ENCODE assay signal across 8 cellular contexts in genomic region chr12:47802312-47802711, GRCh38. TPM values are rescaled to one million over a fixed set of nuclear protein-coding genes. Genes with fewer than 3 reads are reported as not detected.
A peak's percentile ranks its signal among the peaks of the same experiment; 100 is the strongest.
DNase-seq lines count a peak whose midpoint lies in the region; ATAC-seq, FAIRE-seq and TF ChIP-seq lines count a peak whose summit lies in the region.

No MANE protein-coding gene starts in this region.

- peak overlapping the region; percentile 45 to 59 for H3K27ac ChIP-seq in kidney (ENCODE audit: low read depth in 2 of 2, low read length in 2 of 2)
- H3K27ac ChIP-seq in tibial artery, result peak overlapping the region; percentile 66 to 99

- ATAC-seq in activated T-cell treated with anti-CD3 and anti-CD28 coated beads, Interleukin-2, amount 50 U/mL, for 72 hours (replicated peaks in 1 of 2), result peak; percentile 25 to 27
- peak in 1 of 2 donors; percentile 16 for ATAC-seq in activated naive CD4-positive, alpha-beta T cell treated with anti-CD3 and anti-CD28 coated beads, Interleukin-2, amount 50 U/mL, for 72 hours

- FAIRE-seq in kidney (lab: Jason Lieb, UNC), result no peak

- H3K36me3 ChIP-seq in kidney (ENCODE audit: control insufficient read depth in 1 of 2, insufficient read depth in 2 of 2, low read length in 2 of 2) (no peaks in the 10 kb centered on the region), tibial artery (peaks cover 15 to 26% (median 21%) of the 10 kb centered on the region in 3 donors)

- TF ChIP-seq CTCF in kidney (IDR thresholded peaks at IDR 0.05; ENCODE audit: borderline replicate concordance, extremely low read depth, insufficient read depth) (no peak), tibial artery (IDR thresholded peaks at IDR 0.05) (peak in 1 of 2 experiments; percentile 18)

- peak overlapping the region; percentile 92 for H3K27ac Mint-ChIP-seq in activated T-cell treated with anti-CD3 and anti-CD28 coated beads, Interleukin-2, amount 50 U/mL, for 72 hours
- peak overlapping the region; percentile 97 to 100 for H3K27ac Mint-ChIP-seq in activated naive CD4-positive, alpha-beta T cell treated with anti-CD3 and anti-CD28 coated beads, Interleukin-2, amount 50 U/mL, for 72 hours

- H3K9me3 ChIP-seq in kidney (ENCODE audit: control insufficient read depth in 1 of 2, low read length in 2 of 2) (no peaks in the 10 kb centered on the region), tibial artery (no peaks in the 10 kb centered on the region)

- peak overlapping the region in 1 of 2 donors; percentile 49 for H3K9ac ChIP-seq in kidney (ENCODE audit: low read length in 2 of 2)

- intact Hi-C loops in kidney (cut with DNase I) (no loop called here), tibial artery (cut with DNase I; ENCODE audit: low total_unique reads) (no loop called here)

- peaks cover 77% of the 10 kb centered on the region for H3K4me1 Mint-ChIP-seq in activated T-cell treated with anti-CD3 and anti-CD28 coated beads, Interleukin-2, amount 50 U/mL, for 72 hours (ENCODE audit: low read depth)

- H3K4me3 Mint-ChIP-seq in activated T-cell treated with anti-CD3 and anti-CD28 coated beads, Interleukin-2, amount 50 U/mL, for 72 hours, result peak overlapping the region; percentile 35 to 54

- H3K9me3 Mint-ChIP-seq in activated T-cell treated with anti-CD3 and anti-CD28 coated beads, Interleukin-2, amount 50 U/mL, for 72 hours, result no peaks in the 10 kb centered on the region
- H3K9me3 Mint-ChIP-seq in activated naive CD4-positive, alpha-beta T cell treated with anti-CD3 and anti-CD28 coated beads, Interleukin-2, amount 50 U/mL, for 72 hours, result no peaks in the 10 kb centered on the region

- peaks cover 8 to 30% of the 10 kb centered on the region in 2 donors for H3K36me3 Mint-ChIP-seq in activated T-cell treated with anti-CD3 and anti-CD28 coated beads, Interleukin-2, amount 50 U/mL, for 72 hours (ENCODE audit: insufficient read depth in 2 of 2)
- peaks cover 10 to 35% of the 10 kb centered on the region in 2 donors for H3K36me3 Mint-ChIP-seq in activated naive CD4-positive, alpha-beta T cell treated with anti-CD3 and anti-CD28 coated beads, Interleukin-2, amount 50 U/mL, for 72 hours

- no peaks in the 10 kb centered on the region for H3K27me3 Mint-ChIP-seq in activated T-cell treated with anti-CD3 and anti-CD28 coated beads, Interleukin-2, amount 50 U/mL, for 72 hours (ENCODE audit: low read depth)

- DNase-seq in activated T-cell treated with anti-CD3 and anti-CD28 coated beads, Interleukin-2, amount 50 U/mL, for 72 hours, result no peak
- DNase-seq in activated T-cell treated with anti-CD3 and anti-CD28 coated beads, Interleukin-2, amount 50 U/mL, for 1 hour, result no peak
- DNase-seq in activated naive CD4-positive, alpha-beta T cell treated with anti-CD3 and anti-CD28 coated beads, Interleukin-2, amount 50 U/mL, for 72 hours (ENCODE audit: low spot score in 2 of 2), result no peak
- DNase-seq in kidney (no peak), tibial artery (no peak), SHP77 (lab: John Stamatoyannopoulos, UW) (no peak), GOT3 (lab: John Stamatoyannopoulos, UW) (no peak)
- no peak for DNase-seq in stimulated activated CD4-positive, alpha-beta T cell treated with anti-CD3 and anti-CD28 coated beads, Interleukin-4, amount 100 ng/mL, for 1 hour

- H3K4me1 ChIP-seq in kidney (ENCODE audit: control insufficient read depth in 1 of 2, insufficient read depth in 1 of 2, low read depth in 1 of 2, low read length in 2 of 2) (peaks cover 25 to 58% of the 10 kb centered on the region in 2 donors), tibial artery (peaks cover 0 to 94% (median 89%) of the 10 kb centered on the region in 4 donors)

- no peak overlapping the region for H3K4me3 ChIP-seq in kidney (ENCODE audit: low read length in 2 of 2)
- no peak overlapping the region for H3K4me3 ChIP-seq in tibial artery

- H3K27me3 ChIP-seq in tibial artery, result no peaks in the 10 kb centered on the region

RNA-seq across cellular contexts. Expression of gene HDAC7, which starts 17.4 kb away (rescaled TPM):
- total RNA-seq in activated T-cell treated with anti-CD3 and anti-CD28 coated beads, Interleukin-2, amount 50 U/mL, for 72 hours, result 100 to 1,000 TPM; 288 to 350 TPM
- total RNA-seq in activated naive CD4-positive, alpha-beta T cell treated with anti-CD3 and anti-CD28 coated beads, Interleukin-2, amount 50 U/mL, for 72 hours, result 100 to 1,000 TPM; 285 to 334 TPM
- 132 TPM for total RNA-seq in kidney
- 35.0 TPM for polyA plus RNA-seq in kidney (ENCODE audit: insufficient read depth, low read depth, low replicate concordance)

RNA-seq across cellular contexts. Expression of gene SLC48A1, which starts 29.3 kb away (rescaled TPM):
- total RNA-seq in activated T-cell treated with anti-CD3 and anti-CD28 coated beads, Interleukin-2, amount 50 U/mL, for 72 hours, result 10 to 100 TPM; 14.6 to 15.2 TPM
- total RNA-seq in activated naive CD4-positive, alpha-beta T cell treated with anti-CD3 and anti-CD28 coated beads, Interleukin-2, amount 50 U/mL, for 72 hours, result 1 to 10 TPM; 5.2 to 7.4 TPM
- total RNA-seq in kidney, result 69.9 TPM
- 56.9 TPM for polyA plus RNA-seq in kidney (ENCODE audit: insufficient read depth, low read depth, low replicate concordance)

RNA-seq across cellular contexts. Expression of gene RAPGEF3, which starts 43.6 kb away (rescaled TPM):
- total RNA-seq in activated T-cell treated with anti-CD3 and anti-CD28 coated beads, Interleukin-2, amount 50 U/mL, for 72 hours, result 1 to 10 TPM in 1 of 2 donors, under 1 TPM in 1; 0.62 to 1.4 TPM
- total RNA-seq in activated naive CD4-positive, alpha-beta T cell treated with anti-CD3 and anti-CD28 coated beads, Interleukin-2, amount 50 U/mL, for 72 hours, result 1 to 10 TPM; 1.1 to 2.7 TPM
- 179 TPM for total RNA-seq in kidney
- polyA plus RNA-seq in kidney (ENCODE audit: insufficient read depth, low read depth, low replicate concordance), result 84.3 TPM

Comparison
In these comparisons a context has a peak if more than half of its experiments do, and no peak if none do; other contexts are left out.
1. RNA of gene RAPGEF3, which starts 43.6 kb away (total RNA-seq): 179 TPM in kidney (single experiment); 1.1 to 2.7 TPM in activated naive CD4-positive, alpha-beta T cell treated with anti-CD3 and anti-CD28 coated beads, Interleukin-2, amount 50 U/mL, for 72 hours and 0.62 to 1.4 TPM in activated T-cell treated with anti-CD3 and anti-CD28 coated beads, Interleukin-2, amount 50 U/mL, for 72 hours; every median in the first group is over 10 times any median in the second.